Comparison of ENCODE assay signal across 8 cellular contexts in the genomic region with DNA sequence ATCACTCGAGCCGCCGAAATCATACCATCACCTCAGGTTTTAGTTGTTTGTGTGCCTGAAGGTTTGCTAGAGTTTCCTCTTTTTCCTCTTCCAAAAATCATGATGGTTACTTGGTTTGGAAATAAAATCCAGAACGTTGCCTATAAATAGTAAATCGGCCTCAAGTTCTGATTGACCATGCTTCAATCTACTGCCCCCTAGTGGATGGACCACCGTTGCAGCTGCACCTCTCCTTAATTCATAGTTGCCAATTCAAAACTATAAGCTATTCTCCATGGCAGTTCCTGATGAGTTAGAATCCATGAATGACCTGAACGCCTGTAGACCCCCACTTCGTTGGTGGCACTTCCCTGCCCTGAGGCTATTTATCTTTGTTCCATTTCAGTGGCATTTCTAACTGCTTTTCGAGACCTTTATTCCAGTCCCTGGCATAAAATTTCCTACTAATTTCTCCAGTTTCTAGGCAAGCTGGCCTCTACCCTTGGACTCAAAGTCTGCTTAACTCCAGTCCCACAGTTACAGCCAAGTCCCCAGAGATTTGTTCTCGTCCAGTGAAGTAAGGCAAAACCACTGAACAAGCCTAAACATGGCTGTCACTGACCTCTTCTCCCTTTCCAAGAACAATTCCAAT.
A peak's percentile ranks its signal among the peaks of the same experiment; 100 is the strongest.
DNase-seq lines count a peak whose midpoint lies in the region; ATAC-seq and TF ChIP-seq lines count a peak whose summit lies in the region.

No MANE protein-coding gene starts in this region.

- H3K4me1 ChIP-seq in tibial artery, result peaks cover 0 to 10% (median 4%) of the 10 kb centered on the region in 4 donors

- H3K9me3 Mint-ChIP-seq in activated naive CD4-positive, alpha-beta T cell treated with anti-CD3 and anti-CD28 coated beads for 36 hours, result no peaks in the 10 kb centered on the region

- TF ChIP-seq CTCF in dorsolateral prefrontal cortex (IDR thresholded peaks at IDR 0.05 in 54 of 56, conservative IDR thresholded peaks at IDR 0.05 in 2 of 56; ENCODE audit: low read depth in 1 of 56, partially characterized antibody in 56 of 56) (peak; percentile 43 to 83 (median 70)), tibial artery (IDR thresholded peaks at IDR 0.05) (peak; percentile 54 to 75)

- H3K9ac ChIP-seq in SK-N-MC (ENCODE audit: insufficient read length), result no peak overlapping the region

- H3K27me3 Mint-ChIP-seq in activated naive CD4-positive, alpha-beta T cell treated with anti-CD3 and anti-CD28 coated beads for 36 hours (ENCODE audit: low read depth), result no peaks in the 10 kb centered on the region

- no peak for TF ChIP-seq POLR2A in GM18505 (IDR thresholded peaks at IDR 0.05; ENCODE audit: borderline replicate concordance, extremely low read depth, insufficient read depth, insufficient read length)

- H3K27ac Mint-ChIP-seq in activated naive CD4-positive, alpha-beta T cell treated with anti-CD3 and anti-CD28 coated beads for 36 hours, result no peak overlapping the region

- H3K9me3 ChIP-seq in SK-N-MC (ENCODE audit: low read depth, low read length), result no peaks in the 10 kb centered on the region
- no peaks in the 10 kb centered on the region for H3K9me3 ChIP-seq in tibial artery

- intact Hi-C loops in activated naive CD4-positive, alpha-beta T cell treated with anti-CD3 and anti-CD28 coated beads for 36 hours (cut with micrococcal nuclease), result no loop called here
- intact Hi-C loops in dorsolateral prefrontal cortex (cut with DNase I) (no loop called here), tibial artery (cut with DNase I; ENCODE audit: low total_unique reads) (loop anchor here (10.0 kb wide), 1 partner anchor 427 kb away; a partner anchor contains a TSS)

- peak; percentile 68 for DNase-seq in activated naive CD4-positive, alpha-beta T cell treated with anti-CD3 and anti-CD28 coated beads for 36 hours
- no peak for DNase-seq in activated naive CD4-positive, alpha-beta T cell treated with anti-CD3 and anti-CD28 coated beads, Interleukin-2, amount 50 U/mL, for 16 hours
- DNase-seq in HK-2 (ENCODE audit: unreplicated experiment) (peak; percentile 6), SK-N-MC (ENCODE audit: low read depth, low spot score) (peak; percentile 69), dorsolateral prefrontal cortex (peak in 8 of 10 donors; percentile 22 to 68 (median 44)), medulla oblongata (ENCODE audit: extremely low spot score) (peak; percentile 41), tibial artery (peak; percentile 65 to 73)

- H3K27ac ChIP-seq in SK-N-MC (no peak overlapping the region), dorsolateral prefrontal cortex (no peak overlapping the region), tibial artery (peak overlapping the region in 1 of 2 donors; percentile 61)

- CTCF ChIA-PET in activated naive CD4-positive, alpha-beta T cell treated with anti-CD3 and anti-CD28 coated beads for 36 hours (lab: Charles Lee), result interaction anchor here (0.5 to 1.6 kb wide), 4 partner anchors 10 to 262 kb away, joined by 4 to 8 read pairs (median 4); no protein-coding TSS in a partner anchor

- ATAC-seq in GM18505 (IDR thresholded peaks at IDR 0.05; ENCODE audit: unreplicated experiment), result no peak

- H3K4me3 ChIP-seq in SK-N-MC (no peak overlapping the region), dorsolateral prefrontal cortex (no peak overlapping the region), tibial artery (no peak overlapping the region)

- H3K27me3 ChIP-seq in dorsolateral prefrontal cortex (no peaks in the 10 kb centered on the region), tibial artery (no peaks in the 10 kb centered on the region)

- H3K36me3 ChIP-seq in SK-N-MC (ENCODE audit: insufficient read depth, low read length) (no peaks in the 10 kb centered on the region), tibial artery (no peaks in the 10 kb centered on the region)

- H3K4me1 Mint-ChIP-seq in activated naive CD4-positive, alpha-beta T cell treated with anti-CD3 and anti-CD28 coated beads for 36 hours (ENCODE audit: low read depth), result no peaks in the 10 kb centered on the region

- no peaks in the 10 kb centered on the region for H3K36me3 Mint-ChIP-seq in activated naive CD4-positive, alpha-beta T cell treated with anti-CD3 and anti-CD28 coated beads for 36 hours (ENCODE audit: low read depth)

- no peak overlapping the region for H3K4me3 Mint-ChIP-seq in activated naive CD4-positive, alpha-beta T cell treated with anti-CD3 and anti-CD28 coated beads for 36 hours
